4 cellular contexts compared by ENCODE assay signal in the genomic region with DNA sequence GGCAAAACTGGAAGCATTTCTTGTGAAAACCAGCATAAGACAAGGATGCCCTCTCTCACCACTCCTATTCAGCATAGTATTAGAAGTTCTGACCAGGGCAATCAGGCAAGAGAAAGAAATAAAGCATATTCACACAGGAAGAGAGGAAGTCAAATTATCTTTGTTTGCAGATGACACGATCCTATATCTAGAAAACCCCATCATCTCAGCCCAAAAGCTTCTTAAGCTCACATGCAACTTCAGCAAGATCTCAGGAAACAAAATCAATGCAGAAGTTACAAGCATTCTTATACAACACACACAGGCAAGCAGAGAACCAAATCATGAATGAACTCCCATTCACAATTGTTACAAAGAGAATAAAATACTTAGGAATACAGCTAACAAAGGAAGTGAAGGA. TPM values are rescaled to one million over a fixed set of nuclear protein-coding genes. Genes with fewer than 3 reads are reported as not detected.
"Had no signal": no experiment of that assay in that cellular context is flagged by ENCODE, and none has a peak within 500 bp of the region (broad histone marks: within the 10 kb centered on the region; RNA-seq: fewer than 3 reads in every experiment).

No MANE protein-coding gene starts in this region.

RNA-seq across cellular contexts. Expression of gene SLAMF6, which starts 7.1 kb away (rescaled TPM):
- total RNA-seq: epithelial cell of proximal tubule, fibroblast of lung, foreskin keratinocyte had no signal
- polyA plus RNA-seq: fibroblast of lung, foreskin keratinocyte, neural cell had no signal
